17 cellular contexts compared by ENCODE assay signal in the genomic region with DNA sequence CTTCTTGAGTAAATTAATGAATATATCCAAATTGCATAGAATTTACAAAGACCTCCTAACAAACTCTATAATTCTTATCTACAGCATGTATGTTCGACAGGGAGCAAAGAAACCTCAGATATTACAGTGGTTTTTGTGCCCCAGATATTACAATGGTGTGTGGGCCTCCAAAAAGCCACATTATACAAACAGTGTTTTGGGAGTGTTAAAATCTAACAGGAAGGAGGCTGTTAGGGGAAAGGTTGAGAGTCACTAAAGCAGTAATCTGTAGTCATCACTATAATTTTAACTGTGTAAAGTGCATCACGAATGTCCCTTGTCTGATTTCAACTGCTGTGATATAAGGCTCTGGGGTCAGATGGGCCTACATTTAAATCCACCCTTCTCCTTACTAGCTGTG.
DNase-seq lines count a peak whose midpoint lies in the region; ATAC-seq and TF ChIP-seq lines count a peak whose summit lies in the region.
"Had no signal": no experiment of that assay in that cellular context is flagged by ENCODE, and none has a peak within 500 bp of the region (broad histone marks: within the 10 kb centered on the region; RNA-seq: fewer than 3 reads in every experiment).

No MANE protein-coding gene starts in this region.

- no peak for DNase-seq in stimulated activated naive CD8-positive, alpha-beta T cell treated with anti-CD3 and anti-CD28 coated beads, Interleukin-15, amount 100 ng/mL, for 72 hours
- DNase-seq in stimulated activated naive CD8-positive, alpha-beta T cell treated with anti-CD3 and anti-CD28 coated beads, Interleukin-15, Interleukin-2, amounts not matched to agents 100 U/mL and 50 U/mL, for 24 hours, result no peak
- no peak for DNase-seq in SK-N-MC (ENCODE audit: low read depth, low spot score)
- no peak for DNase-seq in central memory CD8-positive, alpha-beta T cell (ENCODE audit: low spot score in 2 of 2)
- DNase-seq in A172 (ENCODE audit: low spot score), result no peak
- no peak for DNase-seq in Peyer's patch
- DNase-seq in stimulated activated CD4-positive, alpha-beta T cell treated with anti-CD3 and anti-CD28 coated beads, Interleukin-15, amount 100 ng/mL, for 24 hours, result no peak
- DNase-seq: AML-193; CD4-positive, CD25-positive, alpha-beta regulatory T cell; COR-L47; DND-41; GDM1; H7; IMR-90 had no signal

- no peaks in the 10 kb centered on the region for H3K9me3 ChIP-seq in SK-N-MC (ENCODE audit: low read depth, low read length)
- H3K9me3 ChIP-seq in Peyer's patch, result no peaks in the 10 kb centered on the region
- H3K9me3 ChIP-seq: A549, BLaER1 had no signal

- no peaks in the 10 kb centered on the region for H3K4me1 ChIP-seq in Peyer's patch
- H3K4me1 ChIP-seq: A549, BLaER1 had no signal

- H3K27me3 Mint-ChIP-seq in stimulated activated naive CD8-positive, alpha-beta T cell treated with anti-CD3 and anti-CD28 coated beads, Interleukin-15, amount 100 ng/mL, for 72 hours, result peaks cover 24% of the 10 kb centered on the region
- H3K27me3 Mint-ChIP-seq in central memory CD8-positive, alpha-beta T cell, result peaks cover 27% of the 10 kb centered on the region

- no peak for TF ChIP-seq POLR2A in Peyer's patch (IDR thresholded peaks at IDR 0.05)

- H3K4me3 ChIP-seq in SK-N-MC (no peak overlapping the region), Peyer's patch (no peak overlapping the region)
- H3K4me3 ChIP-seq: A549, BLaER1, GM23338 had no signal

- H3K27me3 ChIP-seq in Peyer's patch, result no peaks in the 10 kb centered on the region
- H3K27me3 ChIP-seq: BLaER1 had no signal

- TF ChIP-seq CTCF in Peyer's patch (IDR thresholded peaks at IDR 0.05), result no peak

- peak overlapping the region; percentile 98 for H3K27ac ChIP-seq in SK-N-MC
- H3K27ac ChIP-seq in Peyer's patch, result no peak overlapping the region
- H3K27ac ChIP-seq: A549, BLaER1 had no signal

- ATAC-seq in stimulated activated naive CD8-positive, alpha-beta T cell treated with anti-CD3 and anti-CD28 coated beads, Interleukin-15, amount 100 ng/mL, for 72 hours, result peak; percentile 61
- ATAC-seq in stimulated activated naive CD8-positive, alpha-beta T cell treated with anti-CD3 and anti-CD28 coated beads, Interleukin-15, Interleukin-2, amounts not matched to agents 100 U/mL and 50 U/mL, for 24 hours, result no peak
- ATAC-seq in central memory CD8-positive, alpha-beta T cell (replicated peaks; ENCODE audit: extremely low read depth, poor library complexity, severe bottlenecking), result peak; percentile 40
- ATAC-seq: A549, GM23338 had no signal

- H3K36me3 ChIP-seq in SK-N-MC (ENCODE audit: insufficient read depth, low read length) (no peaks in the 10 kb centered on the region), Peyer's patch (no peaks in the 10 kb centered on the region)
- H3K36me3 ChIP-seq: BLaER1 had no signal

- H3K4me1 Mint-ChIP-seq in stimulated activated naive CD8-positive, alpha-beta T cell treated with anti-CD3 and anti-CD28 coated beads, Interleukin-15, amount 100 ng/mL, for 72 hours, result peaks cover 42% of the 10 kb centered on the region
- peaks cover 5% of the 10 kb centered on the region for H3K4me1 Mint-ChIP-seq in central memory CD8-positive, alpha-beta T cell
- H3K4me1 Mint-ChIP-seq: GM23338 had no signal

- no peak overlapping the region for H3K4me3 Mint-ChIP-seq in stimulated activated naive CD8-positive, alpha-beta T cell treated with anti-CD3 and anti-CD28 coated beads, Interleukin-15, amount 100 ng/mL, for 72 hours
- H3K4me3 Mint-ChIP-seq in central memory CD8-positive, alpha-beta T cell, result no peak overlapping the region
- H3K4me3 Mint-ChIP-seq: CD4-positive, CD25-positive, alpha-beta regulatory T cell; GM23338 had no signal

- H3K9me3 Mint-ChIP-seq in stimulated activated naive CD8-positive, alpha-beta T cell treated with anti-CD3 and anti-CD28 coated beads, Interleukin-15, amount 100 ng/mL, for 72 hours, result peaks cover 6 to 9% of the 10 kb centered on the region in 2 donors
- no peaks in the 10 kb centered on the region for H3K9me3 Mint-ChIP-seq in central memory CD8-positive, alpha-beta T cell

- H3K36me3 Mint-ChIP-seq in central memory CD8-positive, alpha-beta T cell (ENCODE audit: insufficient read depth), result no peaks in the 10 kb centered on the region
- H3K36me3 Mint-ChIP-seq: CD4-positive, CD25-positive, alpha-beta regulatory T cell had no signal

- peak overlapping the region; percentile 22 for H3K9ac ChIP-seq in SK-N-MC (ENCODE audit: insufficient read length)
- H3K9ac ChIP-seq: BLaER1 had no signal

- peak overlapping the region in 1 of 2 donors; percentile 29 for H3K27ac Mint-ChIP-seq in stimulated activated naive CD8-positive, alpha-beta T cell treated with anti-CD3 and anti-CD28 coated beads, Interleukin-15, amount 100 ng/mL, for 72 hours
- H3K27ac Mint-ChIP-seq in central memory CD8-positive, alpha-beta T cell (ENCODE audit: low read depth), result no peak overlapping the region
- H3K27ac Mint-ChIP-seq: CD4-positive, CD25-positive, alpha-beta regulatory T cell; GM23338 had no signal
